In genomic region chr20:9330151-9330550, GRCh38 we compare ENCODE assay signal across 32 cellular contexts.
DNase-seq lines count a peak whose midpoint lies in the region; ATAC-seq, FAIRE-seq and TF ChIP-seq lines count a peak whose summit lies in the region.
"Had no signal": no experiment of that assay in that cellular context is flagged by ENCODE, and none has a peak within 500 bp of the region (broad histone marks: within the 10 kb centered on the region; RNA-seq: fewer than 3 reads in every experiment).

No MANE protein-coding gene starts in this region.

- H3K36me3 ChIP-seq in pancreas = no peaks in the 10 kb centered on the region
- H3K36me3 ChIP-seq: left lung, Peyer's patch, right lobe of liver, tibial artery had no signal

- H3K9me3 ChIP-seq in pancreas = no peaks in the 10 kb centered on the region
- H3K9me3 ChIP-seq: left lung, Peyer's patch, right lobe of liver, tibial artery had no signal

- H3K9me3 Mint-ChIP-seq in activated naive CD4-positive, alpha-beta T cell treated with anti-CD3 and anti-CD28 coated beads, Interleukin-2, amount 50 U/mL, for 72 hours = no peaks in the 10 kb centered on the region
- H3K9me3 Mint-ChIP-seq: activated CD4-positive, alpha-beta T cell treated with anti-CD3 and anti-CD28 coated beads, Interleukin-2, amount 10 ng/mL, durations not matched to agents 24 days and 14 days; activated naive CD8-positive, alpha-beta T cell treated with anti-CD3 and anti-CD28 coated beads for 36 hours; memory B cell; stimulated activated naive CD8-positive, alpha-beta T cell treated with anti-CD3 and anti-CD28 coated beads, Interleukin-15, amount 100 ng/mL, for 72 hours had no signal

- H3K27me3 ChIP-seq in pancreas = no peaks in the 10 kb centered on the region
- H3K27me3 ChIP-seq: left lung, Peyer's patch, right lobe of liver, tibial artery had no signal

- FAIRE-seq in colon (lab: Jason Lieb, UNC) (peak; percentile 95), pancreas (lab: Jason Lieb, UNC) (peak; percentile 69), H54 (lab: Jason Lieb, UNC) (no peak)
- FAIRE-seq: G401.6, HepG2 had no signal

- ATAC-seq in pancreas = no peak
- ATAC-seq in activated naive CD4-positive, alpha-beta T cell treated with anti-CD3 and anti-CD28 coated beads, Interleukin-2, amount 50 U/mL, for 72 hours = no peak
- ATAC-seq: HepG2; left lung; right lobe of liver; stimulated activated naive CD8-positive, alpha-beta T cell treated with anti-CD3 and anti-CD28 coated beads, Interleukin-15, amount 100 ng/mL, for 72 hours had no signal

- H3K36me3 Mint-ChIP-seq in activated naive CD4-positive, alpha-beta T cell treated with anti-CD3 and anti-CD28 coated beads, Interleukin-2, amount 50 U/mL, for 72 hours = no peaks in the 10 kb centered on the region
- H3K36me3 Mint-ChIP-seq: activated naive CD8-positive, alpha-beta T cell treated with anti-CD3 and anti-CD28 coated beads for 36 hours; memory B cell had no signal

- TF ChIP-seq POLR2A in H54 (IDR thresholded peaks at IDR 0.05; ENCODE audit: low read depth, low read length) = no peak

- intact Hi-C loops in pancreas (cut with DNase I) = no loop called here

- no peak overlapping the region for H3K27ac ChIP-seq in pancreas
- H3K27ac ChIP-seq: left lung, right lobe of liver, tibial artery had no signal

- no peaks in the 10 kb centered on the region for H3K4me1 ChIP-seq in pancreas
- H3K4me1 ChIP-seq: left lung, right lobe of liver, tibial artery had no signal

- 83% methylated on average over 4 of the region's 4 CpGs for WGBS in pancreas, 2 donors

- no peak for TF ChIP-seq CTCF in pancreas (IDR thresholded peaks at IDR 0.05)

- DNase-seq in DMS153 (lab: John Stamatoyannopoulos, UW) = peak; percentile 64
- peak; percentile 80 for DNase-seq in LoVo (ENCODE audit: low spot score)
- DNase-seq in pancreas = no peak
- no peak for DNase-seq in activated T-cell treated with anti-CD3 and anti-CD28 coated beads, Interleukin-2, amount 50 U/mL, for 48 hours
- no peak for DNase-seq in H54 (ENCODE audit: insufficient read length, low spot score)
- DNase-seq in activated naive CD4-positive, alpha-beta T cell treated with anti-CD3 and anti-CD28 coated beads, Interleukin-2, amount 50 U/mL, for 72 hours (ENCODE audit: low spot score in 2 of 2) = no peak
- DNase-seq: activated CD4-positive, alpha-beta T cell treated with anti-CD3 and anti-CD28 coated beads, Interleukin-2, amount 10 ng/mL, durations not matched to agents 24 days and 14 days; activated CD8-positive, alpha-beta memory T cell treated with anti-CD3 and anti-CD28 coated beads for 24 hours; activated effector memory CD4-positive, alpha-beta T cell treated with Interleukin-2 at 50 U/mL for 16 hours; activated naive CD8-positive, alpha-beta T cell treated with anti-CD3 and anti-CD28 coated beads for 36 hours; activated T-cell treated with anti-CD3 and anti-CD28 coated beads for 4 hours; anterior cingulate cortex; C1 segment of cervical spinal cord; cortex of kidney; effector memory CD4-positive, alpha-beta T cell; glutamatergic neuron; HCEC 1CT; Karpas-422; left lung; MV-4-11; NCI-H1436 treated with DMSO at 0.1 percent for 48 hours; NCI-H82; Peyer's patch; right lobe of liver; stimulated activated naive CD8-positive, alpha-beta T cell treated with anti-CD3 and anti-CD28 coated beads, Interleukin-15, amount 100 ng/mL, for 72 hours; T1000; tibial artery had no signal

- no peak overlapping the region for H3K27ac Mint-ChIP-seq in activated naive CD4-positive, alpha-beta T cell treated with anti-CD3 and anti-CD28 coated beads, Interleukin-2, amount 50 U/mL, for 72 hours
- H3K27ac Mint-ChIP-seq: activated CD4-positive, alpha-beta T cell treated with anti-CD3 and anti-CD28 coated beads, Interleukin-2, amount 10 ng/mL, durations not matched to agents 24 days and 14 days; activated naive CD8-positive, alpha-beta T cell treated with anti-CD3 and anti-CD28 coated beads for 36 hours; memory B cell; progenitor cell of endocrine pancreas; stimulated activated naive CD8-positive, alpha-beta T cell treated with anti-CD3 and anti-CD28 coated beads, Interleukin-15, amount 100 ng/mL, for 72 hours had no signal

- no peak overlapping the region for H3K4me3 ChIP-seq in pancreas
- H3K4me3 ChIP-seq: left lung, Peyer's patch, right lobe of liver, tibial artery had no signal

Comparison
In these comparisons a context has a peak if more than half of its experiments do, and no peak if none do; other contexts are left out.
1. DNase-seq: peak in DMS153 (single experiment) and LoVo (single experiment); none in pancreas (0 of 6), activated T-cell treated with anti-CD3 and anti-CD28 coated beads, Interleukin-2, amount 50 U/mL, for 48 hours (0 of 2), H54 (single experiment) and activated naive CD4-positive, alpha-beta T cell treated with anti-CD3 and anti-CD28 coated beads, Interleukin-2, amount 50 U/mL, for 72 hours (0 of 2).